13 cellular contexts compared by ENCODE assay signal in genomic region chr3:7309707-7310106, GRCh38.
DNase-seq lines count a peak whose midpoint lies in the region; ATAC-seq, FAIRE-seq and TF ChIP-seq lines count a peak whose summit lies in the region.
"Had no signal": no experiment of that assay in that cellular context is flagged by ENCODE, and none has a peak within 500 bp of the region (broad histone marks: within the 10 kb centered on the region; RNA-seq: fewer than 3 reads in every experiment).

No MANE protein-coding gene starts in this region.

- H3K9me3 ChIP-seq in body of pancreas (no peaks in the 10 kb centered on the region), right atrium auricular region (no peaks in the 10 kb centered on the region), pancreas (no peaks in the 10 kb centered on the region)
- H3K9me3 ChIP-seq: gastrocnemius medialis, SJSA1 had no signal

- TF ChIP-seq CTCF in body of pancreas (IDR thresholded peaks at IDR 0.05) = no peak
- no peak for TF ChIP-seq CTCF in right atrium auricular region (IDR thresholded peaks at IDR 0.05)
- TF ChIP-seq CTCF in pancreas (IDR thresholded peaks at IDR 0.05) = no peak

- H3K4me3 ChIP-seq in body of pancreas (no peak overlapping the region), right atrium auricular region (no peak overlapping the region), pancreas (no peak overlapping the region)
- H3K4me3 ChIP-seq: gastrocnemius medialis, SJSA1 had no signal

- TF ChIP-seq POLR2A in body of pancreas (IDR thresholded peaks at IDR 0.05) = no peak

- H3K27me3 ChIP-seq in body of pancreas = no peaks in the 10 kb centered on the region
- no peaks in the 10 kb centered on the region for H3K27me3 ChIP-seq in right atrium auricular region
- no peaks in the 10 kb centered on the region for H3K27me3 ChIP-seq in pancreas
- H3K27me3 ChIP-seq: brain microvascular endothelial cell, gastrocnemius medialis, SJSA1 had no signal

- no peak overlapping the region for H3K27ac ChIP-seq in body of pancreas
- H3K27ac ChIP-seq in right atrium auricular region = peak overlapping the region in 1 of 2 donors; percentile 44
- no peak overlapping the region for H3K27ac ChIP-seq in pancreas
- H3K27ac ChIP-seq: brain microvascular endothelial cell, gastrocnemius medialis, SJSA1 had no signal

- H3K4me1 ChIP-seq in body of pancreas (peaks cover 5% of the 10 kb centered on the region), right atrium auricular region (peaks cover 0 to 8% of the 10 kb centered on the region in 2 donors), pancreas (no peaks in the 10 kb centered on the region)
- H3K4me1 ChIP-seq: gastrocnemius medialis, SJSA1 had no signal

- peak; percentile 8 for DNase-seq in AG20443 (ENCODE audit: low spot score)
- peak; percentile 13 to 59 (median 30) for DNase-seq in body of pancreas
- peak; percentile 75 for DNase-seq in right atrium auricular region (ENCODE audit: low spot score)
- DNase-seq in pancreas = peak in 3 of 6 donors; percentile 14 to 17 (median 15)
- DNase-seq in stimulated activated CD4-positive, alpha-beta T cell treated with anti-CD3 and anti-CD28 coated beads, Interleukin-4, amount 100 ng/mL, for 4 hours = no peak
- DNase-seq in activated naive CD4-positive, alpha-beta T cell (lab: John Stamatoyannopoulos, UW) = no peak
- DNase-seq: activated CD8-positive, alpha-beta T cell treated with anti-CD3 and anti-CD28 coated beads, Interleukin-2, amount 10 ng/mL, durations not matched to agents 7 days and 5 days; brain microvascular endothelial cell; NCI-H2081 treated with DMSO at 0.1 percent for 48 hours had no signal

- intact Hi-C loops in body of pancreas (cut with DNase I) (no loop called here), pancreas (cut with DNase I) (no loop called here)

- H3K36me3 ChIP-seq in body of pancreas (replicated peaks in 1 of 2; ENCODE audit: insufficient read depth in 1 of 2, low read depth in 2 of 2) (no peaks in the 10 kb centered on the region), right atrium auricular region (no peaks in the 10 kb centered on the region), pancreas (no peaks in the 10 kb centered on the region)
- H3K36me3 ChIP-seq: brain microvascular endothelial cell, gastrocnemius medialis, SJSA1 had no signal

- ATAC-seq in body of pancreas (peak; percentile 58), pancreas (peak in 3 of 4 donors; percentile 18 to 67 (median 61)), HG03460 (IDR thresholded peaks at IDR 0.05; ENCODE audit: unreplicated experiment) (no peak), GM18858 (IDR thresholded peaks at IDR 0.05; ENCODE audit: unreplicated experiment) (no peak)
- ATAC-seq: activated CD8-positive, alpha-beta T cell treated with anti-CD3 and anti-CD28 coated beads, Interleukin-2, amount 10 ng/mL, durations not matched to agents 7 days and 5 days had no signal

- WGBS in body of pancreas, 2 donors = 28 to 64% methylated on average over 3 of the region's 3 CpGs
- WGBS in pancreas, 2 donors = 52 to 60% methylated on average over 3 of the region's 3 CpGs

- no peak for FAIRE-seq in pancreas (lab: Jason Lieb, UNC)

Comparison
In these comparisons a context has a peak if more than half of its experiments do, and no peak if none do; other contexts are left out.
1. DNase-seq: peak in AG20443 (single experiment), body of pancreas (4 of 4) and right atrium auricular region (single experiment); none in stimulated activated CD4-positive, alpha-beta T cell treated with anti-CD3 and anti-CD28 coated beads, Interleukin-4, amount 100 ng/mL, for 4 hours (0 of 2) and activated naive CD4-positive, alpha-beta T cell (0 of 4).
2. ATAC-seq: peak in body of pancreas (single experiment) and pancreas (3 of 4); none in HG03460 (single experiment) and GM18858 (single experiment).